In the genomic region with DNA sequence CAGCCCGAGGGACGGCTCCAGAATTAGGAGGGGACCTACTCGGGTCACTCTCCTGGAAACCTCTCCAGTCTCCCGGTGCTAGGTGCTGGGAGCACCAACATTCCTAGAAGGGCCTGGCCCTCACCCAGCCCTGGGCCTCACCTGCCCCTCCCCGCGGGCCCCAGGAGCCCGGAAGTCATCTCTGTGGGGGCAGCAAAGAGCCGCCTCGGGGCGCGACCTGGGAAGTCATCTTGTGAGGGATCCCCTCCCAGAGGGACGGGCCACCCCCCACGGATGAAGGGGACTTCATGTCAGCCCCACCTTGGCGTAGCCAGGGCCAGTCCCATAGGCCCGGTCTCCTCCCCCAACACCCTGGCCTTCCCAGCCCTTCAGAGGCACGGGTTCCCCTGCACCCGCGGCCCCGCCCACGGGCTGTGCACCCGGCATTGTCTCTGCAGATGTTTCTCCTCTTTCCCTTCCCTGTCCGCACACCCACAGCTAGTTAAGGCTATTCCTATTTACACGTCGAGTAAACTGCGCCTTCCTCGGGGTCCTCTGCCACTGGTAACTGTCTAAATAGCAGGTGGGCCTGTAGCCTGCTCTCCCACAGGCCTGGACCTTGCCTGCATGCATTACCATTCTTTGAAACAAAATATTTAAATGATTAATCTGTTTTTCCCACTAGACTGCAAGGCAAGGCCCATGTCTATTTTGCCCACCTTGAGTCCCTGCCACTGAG, we compare ENCODE assay signal across 8 cellular contexts. TPM values are rescaled to one million over a fixed set of nuclear protein-coding genes. Genes with fewer than 3 reads are reported as not detected.
A peak's percentile ranks its signal among the peaks of the same experiment; 100 is the strongest.
DNase-seq lines count a peak whose midpoint lies in the region; ATAC-seq, FAIRE-seq and TF ChIP-seq lines count a peak whose summit lies in the region.

No MANE protein-coding gene starts in this region.

- peak overlapping the region; percentile 85 for H3K4me2 ChIP-seq in keratinocyte (ENCODE audit: control insufficient read depth, extremely low read depth, insufficient read depth, low read depth, low read length)

- ATAC-seq in GM19372 (IDR thresholded peaks at IDR 0.05; ENCODE audit: low read depth, unreplicated experiment) (peak; percentile 34), HG03432 (IDR thresholded peaks at IDR 0.05; ENCODE audit: unreplicated experiment) (peak; percentile 58)

- H3K36me3 Mint-ChIP-seq in brain: peaks cover 3% of the 10 kb centered on the region

- DNase-seq in Caki2 (ENCODE audit: low read depth) (peak; percentile 74), SK-N-DZ (ENCODE audit: low spot score) (peak; percentile 24), keratinocyte (ENCODE audit: low read depth, low spot score) (no peak), D341Med (ENCODE audit: low spot score) (no peak)
- peak; percentile 55 for DNase-seq in stimulated activated CD4-positive, alpha-beta T cell treated with anti-CD3 and anti-CD28 coated beads, Interleukin-4, amount 100 ng/mL, for 1 hour

- H3K4me3 Mint-ChIP-seq in brain: peak overlapping the region; percentile 83 to 87 (median 84)

- H3K9ac ChIP-seq in keratinocyte (ENCODE audit: control insufficient read depth, extremely low read depth, insufficient read depth, low read length): peak overlapping the region; percentile 68

- peaks cover 54% of the 10 kb centered on the region for H3K4me1 Mint-ChIP-seq in brain

- TF ChIP-seq CTCF in brain (conservative IDR thresholded peaks at IDR 0.05) (no peak), keratinocyte (optimal IDR thresholded peaks at IDR 0.05 in 1 of 3, IDR thresholded peaks at IDR 0.05 in 1 of 3, conservative IDR thresholded peaks at IDR 0.05 in 1 of 3; ENCODE audit: extremely low read depth in 1 of 3, insufficient read depth in 2 of 3, low read length in 3 of 3) (no peak)

- peak overlapping the region; percentile 67 to 77 (median 73) for H3K4me3 ChIP-seq in keratinocyte (ENCODE audit: control insufficient read depth in 2 of 3, extremely low read depth in 1 of 3, insufficient read depth in 2 of 3, low read depth in 1 of 3, low read length in 3 of 3)

- H3K27ac Mint-ChIP-seq in brain: peak overlapping the region in 4 of 5 experiments; percentile 15 to 90 (median 76)

- in situ Hi-C loops in Caki2 (cut with HindIII; ENCODE audit: low pct_unique_long_range_greater_than_20kb, low sequenced_read_pairs): no loop called here

- no peak overlapping the region for H3K27ac ChIP-seq in keratinocyte (ENCODE audit: control insufficient read depth, insufficient read depth, low read length)

- no peaks in the 10 kb centered on the region for H3K27me3 ChIP-seq in keratinocyte (ENCODE audit: control insufficient read depth, extremely low read depth, insufficient read depth, low read length)

- no peaks in the 10 kb centered on the region for H4K20me1 ChIP-seq in keratinocyte (ENCODE audit: control insufficient read depth, extremely low read depth, insufficient read depth, low read length)

- H3K9me3 Mint-ChIP-seq in brain: peaks cover 0 to 6% (median 0%) of the 10 kb centered on the region in 5 experiments

- FAIRE-seq in keratinocyte (lab: Jason Lieb, UNC): no peak

- peaks cover 5% of the 10 kb centered on the region for H3K4me1 ChIP-seq in keratinocyte (ENCODE audit: control insufficient read depth, extremely low read depth, insufficient read depth, low read length)

- no peaks in the 10 kb centered on the region for H3K9me1 ChIP-seq in keratinocyte (ENCODE audit: control insufficient read depth, extremely low read depth, insufficient read depth, low read length)

- H2AFZ ChIP-seq in keratinocyte (ENCODE audit: control insufficient read depth, low read length): peak overlapping the region; percentile 92

- no peaks in the 10 kb centered on the region for H3K27me3 Mint-ChIP-seq in brain

- no peaks in the 10 kb centered on the region for H3K36me3 ChIP-seq in keratinocyte (ENCODE audit: control insufficient read depth in 2 of 2, extremely low read depth in 1 of 2, insufficient read depth in 2 of 2, low read length in 2 of 2)

- no peaks in the 10 kb centered on the region for H3K9me3 ChIP-seq in keratinocyte (ENCODE audit: control insufficient read depth, low read depth, low read length)

- H3K79me2 ChIP-seq in keratinocyte (ENCODE audit: control insufficient read depth, insufficient read depth, low read length): no peaks in the 10 kb centered on the region

- dilution Hi-C loops in keratinocyte (cut with MboI; ENCODE audit: extremely low pct_ligation_motif_present, low sequenced_read_pairs): no loop called here

RNA-seq across cellular contexts. Expression of gene RNASET2, which starts 0.9 kb away (rescaled TPM):
- total RNA-seq in Caki2 (2014; rRNA removed; shearing (Covaris generic); ENCODE audit: low replicate concordance): 53.4 and 54.7 TPM in 2 replicates
- polyA plus RNA-seq in SK-N-DZ (2014; cell fraction: cytosol; rRNA removed): 14.5 and 14.9 TPM in 2 replicates
- polyA plus RNA-seq in SK-N-DZ (2014; cell fraction: nucleus; rRNA removed): 19.2 and 20.8 TPM in 2 replicates
- polyA plus RNA-seq in brain (ENCODE audit: insufficient read depth, low read depth, low replicate concordance): 39.3 TPM
- 15.4 to 21.5 TPM (median 20.3 TPM) in 3 replicates for polyA plus RNA-seq in keratinocyte
- 6.2 TPM for polyA plus RNA-seq in keratinocyte (2011; ENCODE audit: low read depth)
- 13.7 and 16.8 TPM in 2 replicates for polyA plus RNA-seq in keratinocyte (2011; cell fraction: cytosol; rRNA removed)
- polyA plus RNA-seq in keratinocyte (2011; cell fraction: nucleus; rRNA removed): 20.3 and 20.4 TPM in 2 replicates
- polyA plus RNA-seq in keratinocyte (2012; ENCODE audit: low replicate concordance): 6.8 and 14.5 TPM in 2 replicates
- polyA minus RNA-seq in keratinocyte: 7.2 to 10.9 TPM (median 7.5 TPM) in 3 replicates
- polyA minus RNA-seq in keratinocyte (2011; cell fraction: cytosol; rRNA and poly(A)+ RNA removed): 18.4 TPM
- polyA minus RNA-seq in keratinocyte (2011; cell fraction: nucleus; rRNA and poly(A)+ RNA removed): 6.3 and 8.3 TPM in 2 replicates

RNA-seq across cellular contexts. Expression of gene CEP43, which starts 42.0 kb away (rescaled TPM):
- total RNA-seq in Caki2 (2014; rRNA removed; shearing (Covaris generic); ENCODE audit: low replicate concordance): 9.9 and 19.3 TPM in 2 replicates
- 33.1 and 38.1 TPM in 2 replicates for polyA plus RNA-seq in SK-N-DZ (2014; cell fraction: cytosol; rRNA removed)
- polyA plus RNA-seq in SK-N-DZ (2014; cell fraction: nucleus; rRNA removed): 48.7 and 63.1 TPM in 2 replicates
- polyA plus RNA-seq in brain (ENCODE audit: insufficient read depth, low read depth, low replicate concordance) (5.3 TPM), keratinocyte (9.6 to 18.4 TPM (median 11.5 TPM) in 3 replicates)
- polyA plus RNA-seq in keratinocyte (2011; ENCODE audit: low read depth): 14.1 TPM
- 8.4 and 14.1 TPM in 2 replicates for polyA plus RNA-seq in keratinocyte (2011; cell fraction: cytosol; rRNA removed)
- polyA plus RNA-seq in keratinocyte (2011; cell fraction: nucleus; rRNA removed): 22.0 and 26.3 TPM in 2 replicates
- 7.3 and 7.9 TPM in 2 replicates for polyA plus RNA-seq in keratinocyte (2012; ENCODE audit: low replicate concordance)
- 2.5 to 13.9 TPM (median 5.8 TPM) in 3 replicates for polyA minus RNA-seq in keratinocyte
- 4.0 TPM for polyA minus RNA-seq in keratinocyte (2011; cell fraction: cytosol; rRNA and poly(A)+ RNA removed)
- polyA minus RNA-seq in keratinocyte (2011; cell fraction: nucleus; rRNA and poly(A)+ RNA removed): 3.1 and 7.8 TPM in 2 replicates

Comparison
In these comparisons a context has a peak if more than half of its experiments do, and no peak if none do; other contexts are left out.
1. DNase-seq: peak in Caki2 (single experiment), SK-N-DZ (single experiment) and stimulated activated CD4-positive, alpha-beta T cell treated with anti-CD3 and anti-CD28 coated beads, Interleukin-4, amount 100 ng/mL, for 1 hour (single experiment); none in keratinocyte (single experiment) and D341Med (single experiment).